ENCODE assay signal across 8 cellular contexts in the genomic region with DNA sequence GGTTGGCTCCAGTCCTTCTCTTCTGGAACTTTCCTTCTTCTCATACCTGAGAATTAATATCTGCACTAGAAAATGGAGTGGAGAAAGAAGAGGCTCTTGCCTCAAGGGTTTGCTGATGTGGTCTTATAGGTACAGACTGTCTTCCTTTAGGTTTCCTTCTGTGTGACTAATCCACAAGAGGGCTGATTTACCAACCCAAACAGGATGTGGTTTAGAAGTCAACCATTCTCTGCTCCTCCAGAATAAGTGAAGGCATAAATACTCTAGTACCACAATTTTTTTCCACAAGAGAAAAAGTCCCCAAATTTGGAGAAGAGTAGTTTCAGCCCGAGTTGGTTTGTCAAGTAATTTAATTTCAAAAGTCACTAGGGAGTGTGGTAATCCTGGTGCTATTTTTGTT.
DNase-seq lines count a peak whose midpoint lies in the region; ATAC-seq lines count a peak whose summit lies in the region.

No MANE protein-coding gene starts in this region.

- peak; percentile 97 for DNase-seq in ELR (ENCODE audit: low read depth)
- DNase-seq in T follicular helper cell (ENCODE audit: low read depth) = peak; percentile 10
- peak; percentile 56 for DNase-seq in foreskin melanocyte
- no peak for DNase-seq in NCI-H524 treated with DMSO at 0.1 percent for 48 hours (lab: John Stamatoyannopoulos, UW)
- no peak for DNase-seq in T1000 (lab: John Stamatoyannopoulos, UW)
- no peak for DNase-seq in NCI-H2171 treated with DMSO at 0.1 percent for 48 hours (lab: John Stamatoyannopoulos, UW)

- peak; percentile 63 for ATAC-seq in HG02973 (IDR thresholded peaks at IDR 0.05; ENCODE audit: unreplicated experiment)
- no peak for ATAC-seq in GM19351 (IDR thresholded peaks at IDR 0.05; ENCODE audit: unreplicated experiment)

Comparison
In these comparisons a context has a peak if more than half of its experiments do, and no peak if none do; other contexts are left out.
1. DNase-seq: peak in ELR (single experiment), T follicular helper cell (single experiment) and foreskin melanocyte (single experiment); none in NCI-H524 treated with DMSO at 0.1 percent for 48 hours (single experiment), T1000 (single experiment) and NCI-H2171 treated with DMSO at 0.1 percent for 48 hours (single experiment).